In the genomic region with DNA sequence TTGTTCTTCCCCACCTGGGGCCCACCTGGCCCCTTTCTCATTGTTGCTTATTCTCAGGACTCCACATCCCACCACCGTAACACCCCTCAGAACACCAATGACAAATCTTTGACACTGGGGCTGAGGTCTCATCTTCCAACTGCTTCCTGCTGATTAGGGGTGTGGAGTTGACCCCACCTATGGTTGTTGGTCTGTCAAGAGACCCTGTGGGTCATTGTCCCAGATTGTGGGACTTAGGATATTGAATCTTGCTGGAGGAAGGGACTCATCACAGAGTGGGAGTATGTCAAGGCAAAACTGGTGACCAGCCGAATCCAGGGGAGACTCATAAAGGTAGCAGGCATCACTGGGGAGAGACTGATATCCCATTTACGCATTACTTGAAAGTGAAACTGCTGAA, we compare ENCODE assay signal across 26 cellular contexts. TPM values are rescaled to one million over a fixed set of nuclear protein-coding genes. Genes with fewer than 3 reads are reported as not detected.
DNase-seq lines count a peak whose midpoint lies in the region; ATAC-seq and TF ChIP-seq lines count a peak whose summit lies in the region.
"Had no signal": no experiment of that assay in that cellular context is flagged by ENCODE, and none has a peak within 500 bp of the region (broad histone marks: within the 10 kb centered on the region; RNA-seq: fewer than 3 reads in every experiment).

No MANE protein-coding gene starts in this region.

- H3K4me1 ChIP-seq in Loucy (ENCODE audit: insufficient read depth, low read length, poor library complexity, severe bottlenecking) = peaks cover 21% of the 10 kb centered on the region
- H3K4me1 ChIP-seq in right cardiac atrium (ENCODE audit: control insufficient read depth, insufficient read depth, low read length) = no peaks in the 10 kb centered on the region
- H3K4me1 ChIP-seq: BE2C had no signal

- H3K9me2 ChIP-seq in Loucy (replicated peaks; ENCODE audit: low read depth, low read length) = no peaks in the 10 kb centered on the region

- H3K4me3 Mint-ChIP-seq in T-helper 1 cell treated with Interleukin-12 subunit alpha and Interleukin-12 subunit beta and Interleukin-4 antibody, amounts not matched to agents 30 μg/mL and 1 μg/mL, for 36 hours = peak overlapping the region; percentile 61
- H3K4me3 Mint-ChIP-seq in activated naive CD8-positive, alpha-beta T cell = peak overlapping the region; percentile 53
- peak overlapping the region; percentile 43 for H3K4me3 Mint-ChIP-seq in natural killer cell treated with Interleukin-12 subunit alpha and Interleukin-12 subunit beta and Interleukin-15 and Interleukin-18, amount 100 ng/mL, for 72 hours
- H3K4me3 Mint-ChIP-seq: activated T-cell treated with anti-CD3 and anti-CD28 coated beads, Interleukin-2, amount 50 U/mL, for 24 hours had no signal

- H3K4me3 ChIP-seq in Loucy (ENCODE audit: low read length, poor library complexity, severe bottlenecking) (no peak overlapping the region), right cardiac atrium (ENCODE audit: low read length) (no peak overlapping the region)
- H3K4me3 ChIP-seq: GM12878, SJCRH30 had no signal

- no peak for TF ChIP-seq CTCF in Loucy (conservative IDR thresholded peaks at IDR 0.05; ENCODE audit: low read length)

- H4K20me1 ChIP-seq in Loucy (ENCODE audit: insufficient read depth, low read length, poor library complexity, severe bottlenecking) = peaks cover 25% of the 10 kb centered on the region

- no peak overlapping the region for H2AFZ ChIP-seq in Loucy (ENCODE audit: low read length)

- H3K27me3 ChIP-seq in Loucy (ENCODE audit: insufficient read depth, low read length, poor library complexity, severe bottlenecking) (no peaks in the 10 kb centered on the region), right cardiac atrium (ENCODE audit: control insufficient read depth, insufficient read depth) (no peaks in the 10 kb centered on the region)
- H3K27me3 ChIP-seq: BE2C, SJCRH30 had no signal

- H3K27me3 Mint-ChIP-seq in T-helper 1 cell treated with Interleukin-12 subunit alpha and Interleukin-12 subunit beta and Interleukin-4 antibody, amounts not matched to agents 30 μg/mL and 1 μg/mL, for 36 hours (ENCODE audit: low read depth) = no peaks in the 10 kb centered on the region
- H3K27me3 Mint-ChIP-seq in activated naive CD8-positive, alpha-beta T cell = no peaks in the 10 kb centered on the region
- peaks cover 0 to 8% of the 10 kb centered on the region in 2 donors for H3K27me3 Mint-ChIP-seq in natural killer cell treated with Interleukin-12 subunit alpha and Interleukin-12 subunit beta and Interleukin-15 and Interleukin-18, amount 100 ng/mL, for 72 hours

- no peaks in the 10 kb centered on the region for H3K9me3 Mint-ChIP-seq in T-helper 1 cell treated with Interleukin-12 subunit alpha and Interleukin-12 subunit beta and Interleukin-4 antibody, amounts not matched to agents 30 μg/mL and 1 μg/mL, for 36 hours
- no peaks in the 10 kb centered on the region for H3K9me3 Mint-ChIP-seq in activated naive CD8-positive, alpha-beta T cell (ENCODE audit: low read depth)
- no peaks in the 10 kb centered on the region for H3K9me3 Mint-ChIP-seq in natural killer cell treated with Interleukin-12 subunit alpha and Interleukin-12 subunit beta and Interleukin-15 and Interleukin-18, amount 100 ng/mL, for 72 hours
- H3K9me3 Mint-ChIP-seq: activated T-cell treated with anti-CD3 and anti-CD28 coated beads, Interleukin-2, amount 50 U/mL, for 24 hours had no signal

- H3K4me1 Mint-ChIP-seq in T-helper 1 cell treated with Interleukin-12 subunit alpha and Interleukin-12 subunit beta and Interleukin-4 antibody, amounts not matched to agents 30 μg/mL and 1 μg/mL, for 36 hours (ENCODE audit: low read depth) = peaks cover 25% of the 10 kb centered on the region
- peaks cover 24% of the 10 kb centered on the region for H3K4me1 Mint-ChIP-seq in activated naive CD8-positive, alpha-beta T cell (ENCODE audit: low read depth)
- peaks cover 17 to 18% of the 10 kb centered on the region in 2 donors for H3K4me1 Mint-ChIP-seq in natural killer cell treated with Interleukin-12 subunit alpha and Interleukin-12 subunit beta and Interleukin-15 and Interleukin-18, amount 100 ng/mL, for 72 hours (ENCODE audit: low read depth in 2 of 2)

- no peaks in the 10 kb centered on the region for H3K9me3 ChIP-seq in Loucy (ENCODE audit: insufficient read depth, low read depth, low read length)
- no peaks in the 10 kb centered on the region for H3K9me3 ChIP-seq in right cardiac atrium (ENCODE audit: control insufficient read depth, low read length)
- H3K9me3 ChIP-seq: BE2C, SJCRH30 had no signal

- 97% methylated on average over 3 of the region's 3 CpGs for WGBS in right cardiac atrium

- H3K27ac Mint-ChIP-seq in T-helper 1 cell treated with Interleukin-12 subunit alpha and Interleukin-12 subunit beta and Interleukin-4 antibody, amounts not matched to agents 30 μg/mL and 1 μg/mL, for 36 hours = peak overlapping the region; percentile 67
- no peak overlapping the region for H3K27ac Mint-ChIP-seq in activated naive CD8-positive, alpha-beta T cell
- H3K27ac Mint-ChIP-seq in natural killer cell treated with Interleukin-12 subunit alpha and Interleukin-12 subunit beta and Interleukin-15 and Interleukin-18, amount 100 ng/mL, for 72 hours = no peak overlapping the region
- H3K27ac Mint-ChIP-seq: activated T-cell treated with anti-CD3 and anti-CD28 coated beads, Interleukin-2, amount 50 U/mL, for 24 hours had no signal

- H3K9ac ChIP-seq in Loucy (ENCODE audit: low read depth, low read length, poor library complexity, severe bottlenecking) = no peak overlapping the region

- DNase-seq in T-helper 1 cell = no peak
- DNase-seq in natural killer cell treated with Interleukin-12 subunit alpha and Interleukin-12 subunit beta and Interleukin-15 and Interleukin-18, amount 100 ng/mL, for 72 hours (ENCODE audit: low spot score) = no peak
- DNase-seq in NCI-H1417 (lab: John Stamatoyannopoulos, UW) = no peak
- no peak for DNase-seq in stimulated activated CD4-positive, alpha-beta T cell treated with anti-CD3 and anti-CD28 coated beads, Interleukin-4, amount 100 ng/mL, for 1 hour
- DNase-seq in right cardiac atrium = no peak
- DNase-seq: activated CD4-positive, alpha-beta T cell treated with anti-CD3 and anti-CD28 coated beads for 1 hour; activated T-cell treated with anti-CD3 and anti-CD28 coated beads, Interleukin-2, amount 50 U/mL, for 24 hours; amygdala; BE2C; central memory CD4-positive, alpha-beta T cell; DMS 273 treated with DMSO at 0.1 percent for 48 hours; GF-D8; head of caudate nucleus; KG1; left ventricle myocardium superior; NCI-H1048; NCI-H2107; NCI-H524 treated with DMSO at 0.1 percent for 48 hours; PC-3; SJCRH30; T1000 had no signal

- peak overlapping the region; percentile 79 for H3K4me2 ChIP-seq in Loucy (ENCODE audit: low read depth, low read length, poor library complexity, severe bottlenecking)

- ATAC-seq in natural killer cell treated with Interleukin-12 subunit alpha and Interleukin-12 subunit beta and Interleukin-15 and Interleukin-18, amount 100 ng/mL, for 72 hours = no peak
- ATAC-seq in right cardiac atrium = no peak
- ATAC-seq: GM12878, left ventricle myocardium superior, PC-3 had no signal

- H3F3A ChIP-seq in Loucy (ENCODE audit: low read depth) = no peaks in the 10 kb centered on the region

- H3K27ac ChIP-seq in right cardiac atrium (ENCODE audit: low read length) = no peak overlapping the region
- H3K27ac ChIP-seq: 22Rv1 had no signal

- peaks cover 33% of the 10 kb centered on the region for H3K79me2 ChIP-seq in Loucy (ENCODE audit: insufficient read depth, low read length)

- peaks cover 3% of the 10 kb centered on the region; the same call in 1 of the 2 replicates for H3K36me3 ChIP-seq in Loucy (ENCODE audit: insufficient read depth, low read length)
- H3K36me3 ChIP-seq: BE2C, SJCRH30 had no signal

- H3K36me3 Mint-ChIP-seq in T-helper 1 cell treated with Interleukin-12 subunit alpha and Interleukin-12 subunit beta and Interleukin-4 antibody, amounts not matched to agents 30 μg/mL and 1 μg/mL, for 36 hours (ENCODE audit: low read depth) = peaks cover 4% of the 10 kb centered on the region
- H3K36me3 Mint-ChIP-seq in activated naive CD8-positive, alpha-beta T cell = no peaks in the 10 kb centered on the region
- H3K36me3 Mint-ChIP-seq in natural killer cell treated with Interleukin-12 subunit alpha and Interleukin-12 subunit beta and Interleukin-15 and Interleukin-18, amount 100 ng/mL, for 72 hours = peaks cover 6% of the 10 kb centered on the region

- intact Hi-C loops in right cardiac atrium (cut with DNase I) = no loop called here

RNA-seq across cellular contexts. Expression of gene PABIR2, which starts 1.5 kb away (rescaled TPM):
- total RNA-seq in natural killer cell treated with Interleukin-12 subunit alpha and Interleukin-12 subunit beta and Interleukin-15 and Interleukin-18, amount 100 ng/mL, for 72 hours = 10 to 100 TPM; 38.2 to 51.5 TPM
- total RNA-seq in right cardiac atrium = 10 to 100 TPM; 12.7 to 15.5 (median 13.7) TPM
- polyA plus RNA-seq in right cardiac atrium = 11.1 TPM
